11 cellular contexts compared by ENCODE assay signal in genomic region chr18:49359732-49360444, GRCh38.
DNase-seq lines count a peak whose midpoint lies in the region; ATAC-seq and TF ChIP-seq lines count a peak whose summit lies in the region.
"Had no signal": no experiment of that assay in that cellular context is flagged by ENCODE, and none has a peak within 500 bp of the region (broad histone marks: within the 10 kb centered on the region; RNA-seq: fewer than 3 reads in every experiment).

No MANE protein-coding gene starts in this region.

- WGBS in lung, 2 donors: 67 to 72% methylated on average over 7 of the region's 7 CpGs

- no peak overlapping the region for H3K4me3 Mint-ChIP-seq in GM23338

- DNase-seq in GM06990 (ENCODE audit: extremely low read depth, insufficient read length) (peak; percentile 37), GM23338 (ENCODE audit: low spot score) (no peak), RPMI8226 (peak; percentile 78), lung (ENCODE audit: low spot score) (no peak), SK-N-DZ (ENCODE audit: low spot score) (no peak), mucosa of gallbladder (ENCODE audit: low spot score) (no peak), midbrain (lab: John Stamatoyannopoulos, UW) (no peak), HAP-1 (ENCODE audit: low spot score in 2 of 2) (no peak)
- DNase-seq: activated gamma-delta T cell treated with Interleukin-2 at 50 U/mL for 16 hours, PC-3 had no signal

- no peaks in the 10 kb centered on the region for H3K79me2 ChIP-seq in GM23338 (replicated peaks; ENCODE audit: insufficient read depth)

- no peak overlapping the region for H3K4me3 ChIP-seq in GM06990 (replicated peaks; ENCODE audit: low read depth, low read length)
- no peak overlapping the region for H3K4me3 ChIP-seq in GM23338
- no peak overlapping the region for H3K4me3 ChIP-seq in lung
- no peak overlapping the region for H3K4me3 ChIP-seq in HAP-1
- H3K4me3 ChIP-seq: suprapubic skin had no signal

- H3K4me1 Mint-ChIP-seq in GM23338: peaks cover 24% of the 10 kb centered on the region

- no peaks in the 10 kb centered on the region for H3K9me3 Mint-ChIP-seq in GM23338

- no peaks in the 10 kb centered on the region for H3K9me2 ChIP-seq in GM23338 (ENCODE audit: insufficient read depth)

- H3K27ac ChIP-seq in GM23338 (ENCODE audit: low read depth) (no peak overlapping the region), lung (ENCODE audit: low read depth in 1 of 2, low read length in 1 of 2) (no peak overlapping the region)
- H3K27ac ChIP-seq: suprapubic skin had no signal

- H3K27me3 Mint-ChIP-seq in GM23338 (ENCODE audit: insufficient read depth, low read depth, poor library complexity): peaks cover 4% of the 10 kb centered on the region

- ATAC-seq in GM23338 (no peak), lung (ENCODE audit: insufficient read depth, low FRiP score) (peak; percentile 34)
- ATAC-seq: PC-3 had no signal

- peak overlapping the region; percentile 12; the same call in 1 of the 2 replicates for H3K4me2 ChIP-seq in GM23338

- H3F3A ChIP-seq in GM23338 (replicated peaks; ENCODE audit: low read depth): no peaks in the 10 kb centered on the region

- H3K36me3 ChIP-seq in GM06990 (ENCODE audit: control insufficient read depth, insufficient read depth, low read length): peaks cover 3% of the 10 kb centered on the region
- no peaks in the 10 kb centered on the region for H3K36me3 ChIP-seq in GM23338 (ENCODE audit: insufficient read depth)
- H3K36me3 ChIP-seq in lung (ENCODE audit: control insufficient read depth in 2 of 2, insufficient read depth in 2 of 2, low read length in 2 of 2): peaks cover 0 to 6% of the 10 kb centered on the region in 2 donors
- 0 out of 2 replicates have a peak, but pooled peaks cover 4% of the 10 kb centered on the region for H3K36me3 ChIP-seq in HAP-1 (replicated peaks)

- no peak overlapping the region for H2AFZ ChIP-seq in GM23338

- in situ Hi-C loops in HAP-1 (cut with MboI; ENCODE audit: low sequenced_read_pairs): no loop called here

- H4K20me1 ChIP-seq in GM23338 (replicated peaks; ENCODE audit: insufficient read depth): no peaks in the 10 kb centered on the region; the same call in 1 of the 2 replicates

- no peak for TF ChIP-seq CTCF in GM06990 (IDR thresholded peaks at IDR 0.05; ENCODE audit: insufficient read depth, low read length, poor library complexity, severe bottlenecking)
- TF ChIP-seq CTCF in GM23338 (conservative IDR thresholded peaks at IDR 0.05; ENCODE audit: low read depth in 2 of 2): no peak
- TF ChIP-seq CTCF in lung (IDR thresholded peaks at IDR 0.05; ENCODE audit: control extremely low read depth, extremely low read depth): no peak

- no peak overlapping the region for H3K27ac Mint-ChIP-seq in GM23338

- H3K36me3 Mint-ChIP-seq in GM23338 (ENCODE audit: low read depth): peaks cover 4% of the 10 kb centered on the region; the same call in 1 of the 3 replicates

- no peaks in the 10 kb centered on the region for H3K9me3 ChIP-seq in lung (ENCODE audit: control insufficient read depth in 2 of 2, insufficient read depth in 1 of 2, low read length in 1 of 2)
- H3K9me3 ChIP-seq in HAP-1: no peaks in the 10 kb centered on the region
- H3K9me3 ChIP-seq: suprapubic skin had no signal

- H3K27me3 ChIP-seq in GM06990 (replicated peaks; ENCODE audit: control insufficient read depth, insufficient read depth, low read length): no peaks in the 10 kb centered on the region
- no peaks in the 10 kb centered on the region for H3K27me3 ChIP-seq in GM23338 (ENCODE audit: insufficient read depth)
- no peaks in the 10 kb centered on the region for H3K27me3 ChIP-seq in lung (ENCODE audit: control insufficient read depth, insufficient read depth)
- H3K27me3 ChIP-seq in HAP-1 (ENCODE audit: low read depth): no peaks in the 10 kb centered on the region
- H3K27me3 ChIP-seq: suprapubic skin had no signal

- peaks cover 10% of the 10 kb centered on the region for H3K4me1 ChIP-seq in GM23338 (ENCODE audit: insufficient read depth)
- peaks cover 3 to 14% of the 10 kb centered on the region in 2 donors for H3K4me1 ChIP-seq in lung (ENCODE audit: control insufficient read depth in 2 of 2, insufficient read depth in 2 of 2, low read length in 2 of 2)
- H3K4me1 ChIP-seq in HAP-1: no peaks in the 10 kb centered on the region
- H3K4me1 ChIP-seq: suprapubic skin had no signal

TF ChIP-seq in GM23338, 12 proteins besides CTCF, POLR2A, EP300 and RAD21:
- no peak for TF ChIP-seq POLR2AphosphoS5 (IDR thresholded peaks at IDR 0.05; ENCODE audit: low read depth)
- no peak for TF ChIP-seq ZNF462 (CRISPR knock-in tag; IDR thresholded peaks at IDR 0.05)
- no peak for TF ChIP-seq ZNF114 (CRISPR knock-in tag; IDR thresholded peaks at IDR 0.05)
- no peak for TF ChIP-seq EZH2phosphoT487 (IDR thresholded peaks at IDR 0.05; ENCODE audit: unreplicated experiment)
- TF ChIP-seq CREB1 (CRISPR knock-in tag; IDR thresholded peaks at IDR 0.05; ENCODE audit: low read depth): no peak
TF ChIP-seq in GM23338: peak in this region for 0.

Comparison
In these comparisons a context has a peak if more than half of its experiments do, and no peak if none do; other contexts are left out.
1. DNase-seq: peak in GM06990 (single experiment) and RPMI8226 (single experiment); none in GM23338 (single experiment), lung (single experiment), SK-N-DZ (single experiment), mucosa of gallbladder (single experiment), midbrain (single experiment) and HAP-1 (0 of 2).